In genomic region chr5:1515311-1515920, GRCh38 we compare ENCODE assay signal across 10 cellular contexts. TPM values are rescaled to one million over a fixed set of nuclear protein-coding genes. Genes with fewer than 3 reads are reported as not detected.
A peak's percentile ranks its signal among the peaks of the same experiment; 100 is the strongest.
DNase-seq lines count a peak whose midpoint lies in the region; ATAC-seq and TF ChIP-seq lines count a peak whose summit lies in the region.
"Had no signal": no experiment of that assay in that cellular context is flagged by ENCODE, and none has a peak within 500 bp of the region (broad histone marks: within the 10 kb centered on the region; RNA-seq: fewer than 3 reads in every experiment).

No MANE protein-coding gene starts in this region.

- H3K4me1 ChIP-seq in iPS-18a (ENCODE audit: control insufficient read depth, low read depth, low read length) = peaks cover 55% of the 10 kb centered on the region
- peaks cover 0 to 3% (median 0%) of the 10 kb centered on the region in 4 donors for H3K4me1 ChIP-seq in sigmoid colon
- H3K4me1 ChIP-seq in SJCRH30 = no peaks in the 10 kb centered on the region

- no peaks in the 10 kb centered on the region for H3K27me3 Mint-ChIP-seq in activated CD4-positive, alpha-beta memory T cell treated with anti-CD3 and anti-CD28 coated beads, Interleukin-2, amount 10 ng/mL, durations not matched to agents 7 days and 5 days
- H3K27me3 Mint-ChIP-seq: stimulated activated naive CD8-positive, alpha-beta T cell treated with anti-CD3 and anti-CD28 coated beads, Interleukin-15, Interleukin-2, amounts not matched to agents 100 ng/mL and 50 ng/mL, for 24 hours had no signal

- 76 to 88% methylated on average over 11 of the region's 11 CpGs for WGBS in sigmoid colon, 2 donors

- no peaks in the 10 kb centered on the region for H3K9me3 Mint-ChIP-seq in activated CD4-positive, alpha-beta memory T cell treated with anti-CD3 and anti-CD28 coated beads, Interleukin-2, amount 10 ng/mL, durations not matched to agents 7 days and 5 days
- H3K9me3 Mint-ChIP-seq: stimulated activated naive CD8-positive, alpha-beta T cell treated with anti-CD3 and anti-CD28 coated beads, Interleukin-15, Interleukin-2, amounts not matched to agents 100 ng/mL and 50 ng/mL, for 24 hours had no signal

- CTCF ChIA-PET in activated CD4-positive, alpha-beta memory T cell treated with anti-CD3 and anti-CD28 coated beads, Interleukin-2, amount 10 ng/mL, durations not matched to agents 7 days and 5 days (lab: Charles Lee) = no interaction called here

- peak; percentile 72 for DNase-seq in H7
- no peak for DNase-seq in activated CD4-positive, alpha-beta memory T cell treated with anti-CD3 and anti-CD28 coated beads, Interleukin-2, amount 10 ng/mL, durations not matched to agents 7 days and 5 days
- DNase-seq in sigmoid colon = peak; percentile 50
- no peak for DNase-seq in C1 segment of cervical spinal cord (lab: John Stamatoyannopoulos, UW)
- no peak for DNase-seq in SJCRH30
- DNase-seq in hepatic stellate cell (ENCODE audit: low spot score) = no peak
- DNase-seq: SHP77 had no signal

- H3K4me3 ChIP-seq in H7 (ENCODE audit: insufficient read depth, low read depth, low read length) (no peak overlapping the region), iPS-18a (ENCODE audit: low read length) (peak overlapping the region; percentile 36), sigmoid colon (no peak overlapping the region), SJCRH30 (no peak overlapping the region)

- H3K9ac ChIP-seq in iPS-18a (ENCODE audit: low read length) = peak overlapping the region; percentile 70

- H3K27ac ChIP-seq in iPS-18a (ENCODE audit: low read length) (peak overlapping the region; percentile 89), sigmoid colon (no peak overlapping the region), SJCRH30 (no peak overlapping the region)

- H3K9me3 ChIP-seq in iPS-18a (ENCODE audit: control insufficient read depth, low read depth, low read length) (no peaks in the 10 kb centered on the region), sigmoid colon (no peaks in the 10 kb centered on the region), SJCRH30 (replicated peaks) (no peaks in the 10 kb centered on the region)

- TF ChIP-seq CTCF in sigmoid colon (IDR thresholded peaks at IDR 0.05) = no peak

- H3K27ac Mint-ChIP-seq in activated CD4-positive, alpha-beta memory T cell treated with anti-CD3 and anti-CD28 coated beads, Interleukin-2, amount 10 ng/mL, durations not matched to agents 7 days and 5 days = peak overlapping the region; percentile 26

- H3K27me3 ChIP-seq in H7 (ENCODE audit: control insufficient read depth, insufficient read depth, low read length) (no peaks in the 10 kb centered on the region), iPS-18a (ENCODE audit: control insufficient read depth, insufficient read depth, low read length) (no peaks in the 10 kb centered on the region), sigmoid colon (no peaks in the 10 kb centered on the region), SJCRH30 (no peaks in the 10 kb centered on the region)

- POLR2A ChIA-PET in activated CD4-positive, alpha-beta memory T cell treated with anti-CD3 and anti-CD28 coated beads, Interleukin-2, amount 10 ng/mL, durations not matched to agents 7 days and 5 days (lab: Charles Lee) = no interaction called here

- no peak for TF ChIP-seq POLR2A in sigmoid colon (IDR thresholded peaks at IDR 0.05)

- intact Hi-C loops in sigmoid colon (cut with DNase I) = no loop called here

- ATAC-seq in GM18498 (IDR thresholded peaks at IDR 0.05; ENCODE audit: unreplicated experiment) = no peak

- H3K36me3 ChIP-seq in H7 (replicated peaks; ENCODE audit: control insufficient read depth, insufficient read depth, low read length) (peaks cover 14% of the 10 kb centered on the region), iPS-18a (ENCODE audit: control insufficient read depth, low read depth, low read length) (peaks cover 26% of the 10 kb centered on the region), sigmoid colon (peaks cover 0 to 42% (median 5%) of the 10 kb centered on the region in 4 donors), SJCRH30 (no peaks in the 10 kb centered on the region)

- no peak for TF ChIP-seq EP300 in sigmoid colon (IDR thresholded peaks at IDR 0.05)

- no peak overlapping the region for H3K4me3 Mint-ChIP-seq in activated CD4-positive, alpha-beta memory T cell treated with anti-CD3 and anti-CD28 coated beads, Interleukin-2, amount 10 ng/mL, durations not matched to agents 7 days and 5 days
- H3K4me3 Mint-ChIP-seq: stimulated activated naive CD8-positive, alpha-beta T cell treated with anti-CD3 and anti-CD28 coated beads, Interleukin-15, Interleukin-2, amounts not matched to agents 100 ng/mL and 50 ng/mL, for 24 hours had no signal

- H3K36me3 Mint-ChIP-seq in activated CD4-positive, alpha-beta memory T cell treated with anti-CD3 and anti-CD28 coated beads, Interleukin-2, amount 10 ng/mL, durations not matched to agents 7 days and 5 days (ENCODE audit: low read depth) = peaks cover 24% of the 10 kb centered on the region

- peaks cover 40% of the 10 kb centered on the region for H3K4me1 Mint-ChIP-seq in activated CD4-positive, alpha-beta memory T cell treated with anti-CD3 and anti-CD28 coated beads, Interleukin-2, amount 10 ng/mL, durations not matched to agents 7 days and 5 days

RNA-seq across cellular contexts. Expression of gene LPCAT1, which starts 8.3 kb away (rescaled TPM):
- total RNA-seq in H7 (2014; rRNA removed; shearing (Covaris generic)) = 70.2 and 77.5 TPM in 2 replicates
- total RNA-seq in activated CD4-positive, alpha-beta memory T cell treated with anti-CD3 and anti-CD28 coated beads, Interleukin-2, amount 10 ng/mL, durations not matched to agents 7 days and 5 days = 10 to 100 TPM; 68.7 to 71.4 TPM
- 10 to 100 TPM; 20.6 to 24.3 (median 22.3) TPM for total RNA-seq in sigmoid colon
- 10 to 100 TPM in 1 of 3 donors, 1 to 10 TPM in 2; 4.2 to 35.1 (median 7.8) TPM for polyA plus RNA-seq in sigmoid colon
- total RNA-seq in SJCRH30 (2014; rRNA removed; shearing (Covaris generic)) = 36.9 and 44.6 TPM in 2 replicates

Comparison
In these comparisons a context has a peak if more than half of its experiments do, and no peak if none do; other contexts are left out.
1. DNase-seq: peak in H7 (single experiment) and sigmoid colon (single experiment); none in activated CD4-positive, alpha-beta memory T cell treated with anti-CD3 and anti-CD28 coated beads, Interleukin-2, amount 10 ng/mL, durations not matched to agents 7 days and 5 days (single experiment), C1 segment of cervical spinal cord (0 of 14), SJCRH30 (0 of 2) and hepatic stellate cell (single experiment).